In genomic region chr4:158315706-158316105, GRCh38 we compare ENCODE assay signal across 1 cellular context.
TF ChIP-seq lines count a peak whose summit lies in the region.

No MANE protein-coding gene starts in this region.

TF ChIP-seq in IMR-90, 13 proteins besides CTCF, POLR2A, EP300 and RAD21 (continued from another document):
- TF ChIP-seq, protein P1, sequence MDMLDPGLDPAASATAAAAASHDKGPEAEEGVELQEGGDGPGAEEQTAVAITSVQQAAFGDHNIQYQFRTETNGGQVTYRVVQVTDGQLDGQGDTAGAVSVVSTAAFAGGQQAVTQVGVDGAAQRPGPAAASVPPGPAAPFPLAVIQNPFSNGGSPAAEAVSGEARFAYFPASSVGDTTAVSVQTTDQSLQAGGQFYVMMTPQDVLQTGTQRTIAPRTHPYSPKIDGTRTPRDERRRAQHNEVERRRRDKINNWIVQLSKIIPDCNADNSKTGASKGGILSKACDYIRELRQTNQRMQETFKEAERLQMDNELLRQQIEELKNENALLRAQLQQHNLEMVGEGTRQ (IDR thresholded peaks at IDR 0.05; ENCODE audit: low read depth, low read length) = no peak
- no peak for TF ChIP-seq NFE2L2 (IDR thresholded peaks at IDR 0.05; ENCODE audit: low read depth, low read length)
- TF ChIP-seq, protein P2, sequence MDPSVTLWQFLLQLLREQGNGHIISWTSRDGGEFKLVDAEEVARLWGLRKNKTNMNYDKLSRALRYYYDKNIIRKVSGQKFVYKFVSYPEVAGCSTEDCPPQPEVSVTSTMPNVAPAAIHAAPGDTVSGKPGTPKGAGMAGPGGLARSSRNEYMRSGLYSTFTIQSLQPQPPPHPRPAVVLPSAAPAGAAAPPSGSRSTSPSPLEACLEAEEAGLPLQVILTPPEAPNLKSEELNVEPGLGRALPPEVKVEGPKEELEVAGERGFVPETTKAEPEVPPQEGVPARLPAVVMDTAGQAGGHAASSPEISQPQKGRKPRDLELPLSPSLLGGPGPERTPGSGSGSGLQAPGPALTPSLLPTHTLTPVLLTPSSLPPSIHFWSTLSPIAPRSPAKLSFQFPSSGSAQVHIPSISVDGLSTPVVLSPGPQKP (IDR thresholded peaks at IDR 0.05; ENCODE audit: borderline replicate concordance, low read depth, low read length) = no peak
- TF ChIP-seq CHD1 (IDR thresholded peaks at IDR 0.05; ENCODE audit: low read depth, low read length) = no peak
- TF ChIP-seq MXI1 (IDR thresholded peaks at IDR 0.05; ENCODE audit: borderline replicate concordance, low read depth, low read length) = no peak
- no peak for TF ChIP-seq CEBPB (IDR thresholded peaks at IDR 0.05; ENCODE audit: low read depth, low read length)
- TF ChIP-seq MAFK (IDR thresholded peaks at IDR 0.05; ENCODE audit: low read depth, low read length) = no peak
- no peak for TF ChIP-seq RCOR1 (IDR thresholded peaks at IDR 0.05; ENCODE audit: insufficient replicate concordance, low read length)
